8 cellular contexts compared by ENCODE assay signal in genomic region chr19:55166530-55167268, GRCh38. TPM values are rescaled to one million over a fixed set of nuclear protein-coding genes. Genes with fewer than 3 reads are reported as not detected.
DNase-seq lines count a peak whose midpoint lies in the region; TF ChIP-seq lines count a peak whose summit lies in the region.

DNAAF3 (minus strand) TSS chr19:55166613; CDS start chr19:55166413, 200 bp downstream.

- H3K36me3 Mint-ChIP-seq in activated naive CD8-positive, alpha-beta T cell treated with anti-CD3 and anti-CD28 coated beads for 36 hours = no peaks in the 10 kb centered on the region

- peaks cover 2% of the 10 kb centered on the region for H3K9me3 Mint-ChIP-seq in activated naive CD8-positive, alpha-beta T cell treated with anti-CD3 and anti-CD28 coated beads for 36 hours

- no peak within 1 kb of the TSS for H3K27ac Mint-ChIP-seq in activated naive CD8-positive, alpha-beta T cell treated with anti-CD3 and anti-CD28 coated beads for 36 hours

- H3K27ac ChIP-seq in SJSA1 (no peak within 1 kb of the TSS), tibial artery (no peak within 1 kb of the TSS)

- peaks cover 3% of the 10 kb centered on the region; the same call in 1 of the 2 replicates for H3K4me1 ChIP-seq in HAP-1
- H3K4me1 ChIP-seq in SJSA1 (replicated peaks) = peaks cover 11% of the 10 kb centered on the region
- peaks cover 0 to 9% (median 5%) of the 10 kb centered on the region in 4 donors for H3K4me1 ChIP-seq in tibial artery

- H3K36me3 ChIP-seq in HAP-1 (replicated peaks) (no peaks in the 10 kb centered on the region), SJSA1 (no peaks in the 10 kb centered on the region), tibial artery (no peaks in the 10 kb centered on the region)

- H3K27me3 ChIP-seq in HAP-1 (ENCODE audit: low read depth) (no peaks in the 10 kb centered on the region), SJSA1 (replicated peaks) (peaks cover 17% of the 10 kb centered on the region), tibial artery (peaks cover 0 to 82% of the 10 kb centered on the region in 2 donors)

- H3K4me3 Mint-ChIP-seq in activated naive CD8-positive, alpha-beta T cell treated with anti-CD3 and anti-CD28 coated beads for 36 hours = peak within 1 kb of the TSS; percentile 79

- intact Hi-C loops in tibial artery (cut with DNase I; ENCODE audit: low total_unique reads) = no loop called here

- in situ Hi-C loops in HAP-1 (cut with MboI; ENCODE audit: low sequenced_read_pairs) = no loop called here

- peak; percentile 97 for DNase-seq in DMS153 treated with DMSO at 0.1 percent for 48 hours (lab: John Stamatoyannopoulos, UW; ENCODE audit: unreplicated experiment)
- DNase-seq in HAP-1 (ENCODE audit: low spot score in 2 of 2) = peak; percentile 95 to 98
- DNase-seq in NAMALWA (ENCODE audit: low spot score) = peak; percentile 98
- peak; percentile 95 to 97 for DNase-seq in SJSA1 (ENCODE audit: low read depth in 1 of 2, low spot score in 2 of 2)
- DNase-seq in activated naive CD8-positive, alpha-beta T cell treated with anti-CD3 and anti-CD28 coated beads for 36 hours = peak; percentile 78
- DNase-seq in glomerular visceral epithelial cell (ENCODE audit: extremely low spot score) = peak; percentile 98
- DNase-seq in occipital lobe (lab: John Stamatoyannopoulos, UW) = peak; percentile 83
- DNase-seq in tibial artery = peak; percentile 78 to 82

- peaks cover 83% of the 10 kb centered on the region for H3K27me3 Mint-ChIP-seq in activated naive CD8-positive, alpha-beta T cell treated with anti-CD3 and anti-CD28 coated beads for 36 hours

- H3K9me3 ChIP-seq in HAP-1 = no peaks in the 10 kb centered on the region
- H3K9me3 ChIP-seq in SJSA1 (replicated peaks) = no peaks in the 10 kb centered on the region
- H3K9me3 ChIP-seq in tibial artery = no peaks in the 10 kb centered on the region

- H3K4me3 ChIP-seq in HAP-1 = peak within 1 kb of the TSS; percentile 39
- H3K4me3 ChIP-seq in SJSA1 = peak within 1 kb of the TSS; percentile 29
- H3K4me3 ChIP-seq in tibial artery = peak within 1 kb of the TSS in 1 of 2 donors; percentile 37

- H3K4me1 Mint-ChIP-seq in activated naive CD8-positive, alpha-beta T cell treated with anti-CD3 and anti-CD28 coated beads for 36 hours = peaks cover 12% of the 10 kb centered on the region

- no peak for TF ChIP-seq CTCF in tibial artery (IDR thresholded peaks at IDR 0.05)

RNA-seq across cellular contexts. Expression of gene DNAAF3, which starts in this region (rescaled TPM):
- 0.18 and 3.2 TPM in 2 replicates for total RNA-seq in SJSA1 (2014; rRNA removed; shearing (Covaris generic))
- total RNA-seq in activated naive CD8-positive, alpha-beta T cell treated with anti-CD3 and anti-CD28 coated beads for 36 hours = not detected
- 0.31 TPM for total RNA-seq in occipital lobe

Comparison
In these comparisons a context has a peak if more than half of its experiments do, and no peak if none do; other contexts are left out.
1. Peak in DNase-seq in activated naive CD8-positive, alpha-beta T cell treated with anti-CD3 and anti-CD28 coated beads for 36 hours; RNA of the gene not detected or under 1 TPM.
2. Peak in DNase-seq in occipital lobe; RNA of the gene not detected or under 1 TPM.